In genomic region chr2:241274127-241274526, GRCh38 we compare ENCODE assay signal across 14 cellular contexts. TPM values are rescaled to one million over a fixed set of nuclear protein-coding genes. Genes with fewer than 3 reads are reported as not detected.
DNase-seq lines count a peak whose midpoint lies in the region; ATAC-seq and TF ChIP-seq lines count a peak whose summit lies in the region.
"Had no signal": no experiment of that assay in that cellular context is flagged by ENCODE, and none has a peak within 500 bp of the region (broad histone marks: within the 10 kb centered on the region; RNA-seq: fewer than 3 reads in every experiment).

No MANE protein-coding gene starts in this region.

- no peak overlapping the region for H3K27ac Mint-ChIP-seq in T-helper 1 cell treated with Interleukin-12 subunit alpha and Interleukin-12 subunit beta and Interleukin-4 antibody, amounts not matched to agents 30 μg/mL and 1 μg/mL, for 36 hours
- H3K27ac Mint-ChIP-seq: activated naive CD4-positive, alpha-beta T cell treated with anti-CD3 and anti-CD28 coated beads, Interleukin-2, amount 10 ng/mL, durations not matched to agents 7 days and 5 days had no signal

- H3K4me1 Mint-ChIP-seq in T-helper 1 cell treated with Interleukin-12 subunit alpha and Interleukin-12 subunit beta and Interleukin-4 antibody, amounts not matched to agents 30 μg/mL and 1 μg/mL, for 36 hours (ENCODE audit: low read depth): peaks cover 21% of the 10 kb centered on the region

- H2BK120ac ChIP-seq in trophoblast cell (ENCODE audit: insufficient read depth, low read length, poor library complexity): no peak overlapping the region

- H3K14ac ChIP-seq in trophoblast cell (ENCODE audit: low read length): no peak overlapping the region

- no peak for ATAC-seq in GM21381 (IDR thresholded peaks at IDR 0.05; ENCODE audit: unreplicated experiment)
- ATAC-seq: left ventricle myocardium superior had no signal

- H3K79me1 ChIP-seq in trophoblast cell (ENCODE audit: low read length): peaks cover 12% of the 10 kb centered on the region

- H3K4me3 ChIP-seq in epithelial cell of proximal tubule (ENCODE audit: low read depth, low read length) (no peak overlapping the region), trophoblast cell (ENCODE audit: low read depth, low read length) (no peak overlapping the region)
- H3K4me3 ChIP-seq: ovary, SJCRH30 had no signal

- H3K4me3 Mint-ChIP-seq in T-helper 1 cell treated with Interleukin-12 subunit alpha and Interleukin-12 subunit beta and Interleukin-4 antibody, amounts not matched to agents 30 μg/mL and 1 μg/mL, for 36 hours: peak overlapping the region; percentile 2

- no peak overlapping the region for H3K4me2 ChIP-seq in trophoblast cell (ENCODE audit: low read length)

- no CpG with 5 or more reads among the region's 5 CpGs for WGBS in trophoblast cell (ENCODE audit: extremely low coverage, insufficient coverage, insufficient read length)

- H3K27ac ChIP-seq in trophoblast cell (ENCODE audit: low read depth, low read length): no peak overlapping the region
- H3K27ac ChIP-seq: ovary, SJCRH30 had no signal

- no peak overlapping the region for H3K4ac ChIP-seq in trophoblast cell (ENCODE audit: low read depth, low read length)

- H3K23ac ChIP-seq in trophoblast cell (ENCODE audit: low read length): no peak overlapping the region

- H2BK5ac ChIP-seq in trophoblast cell (ENCODE audit: low read depth, low read length, poor library complexity): no peak overlapping the region

- no peak overlapping the region for H4K8ac ChIP-seq in trophoblast cell (ENCODE audit: low read depth, low read length)

- peak; percentile 18 for TF ChIP-seq CTCF in epithelial cell of proximal tubule (conservative IDR thresholded peaks at IDR 0.05; ENCODE audit: low read depth, low read length)

- DNase-seq in T-helper 1 cell (no peak), NCI-H526 treated with DMSO at 0.1 percent for 48 hours (lab: John Stamatoyannopoulos, UW) (peak; percentile 21), epithelial cell of proximal tubule (ENCODE audit: low read depth) (no peak), trophoblast cell (peak; percentile 75 to 86), NOMO-1 (lab: John Stamatoyannopoulos, UW; ENCODE audit: unreplicated experiment in 2 of 2) (no peak)
- no peak for DNase-seq in stimulated activated CD4-positive, alpha-beta T cell treated with anti-CD3 and anti-CD28 coated beads, Interleukin-4, amount 100 ng/mL, for 1 hour
- DNase-seq: activated naive CD4-positive, alpha-beta T cell treated with anti-CD3 and anti-CD28 coated beads, Interleukin-2, amount 10 ng/mL, durations not matched to agents 7 days and 5 days; erythroblast; left ventricle myocardium superior; NCI-H1436; ovary; SJCRH30 had no signal

- H3K36me3 Mint-ChIP-seq in T-helper 1 cell treated with Interleukin-12 subunit alpha and Interleukin-12 subunit beta and Interleukin-4 antibody, amounts not matched to agents 30 μg/mL and 1 μg/mL, for 36 hours (ENCODE audit: low read depth): peaks cover 30% of the 10 kb centered on the region

- no peak overlapping the region for H3K9ac ChIP-seq in trophoblast cell (ENCODE audit: low read length)

- H3K27me3 ChIP-seq in trophoblast cell (ENCODE audit: insufficient read depth, low read length): no peaks in the 10 kb centered on the region
- H3K27me3 ChIP-seq: ovary, SJCRH30 had no signal

- H3K9me3 Mint-ChIP-seq in T-helper 1 cell treated with Interleukin-12 subunit alpha and Interleukin-12 subunit beta and Interleukin-4 antibody, amounts not matched to agents 30 μg/mL and 1 μg/mL, for 36 hours: peaks cover 17% of the 10 kb centered on the region

- no peak overlapping the region for H4K91ac ChIP-seq in trophoblast cell (ENCODE audit: low read depth, low read length)

- no peak overlapping the region for H3K18ac ChIP-seq in trophoblast cell (ENCODE audit: low read length)

- no peak overlapping the region for H2AK5ac ChIP-seq in trophoblast cell (ENCODE audit: low read length)

- H3K27me3 Mint-ChIP-seq in T-helper 1 cell treated with Interleukin-12 subunit alpha and Interleukin-12 subunit beta and Interleukin-4 antibody, amounts not matched to agents 30 μg/mL and 1 μg/mL, for 36 hours (ENCODE audit: low read depth): no peaks in the 10 kb centered on the region
- H3K27me3 Mint-ChIP-seq: activated naive CD4-positive, alpha-beta T cell treated with anti-CD3 and anti-CD28 coated beads, Interleukin-2, amount 10 ng/mL, durations not matched to agents 7 days and 5 days had no signal

- H3K9me3 ChIP-seq in trophoblast cell (ENCODE audit: insufficient read depth, low read depth, low read length): no peaks in the 10 kb centered on the region
- H3K9me3 ChIP-seq: ovary had no signal

- H2AFZ ChIP-seq in trophoblast cell (ENCODE audit: insufficient read depth, low read length, poor library complexity): no peak overlapping the region

- peaks cover 0 to 3% of the 10 kb centered on the region in 2 experiments for H3K36me3 ChIP-seq in trophoblast cell (ENCODE audit: control insufficient read depth in 1 of 2, insufficient read depth in 2 of 2, low read length in 2 of 2)
- H3K36me3 ChIP-seq: ovary had no signal

- H3K79me2 ChIP-seq in trophoblast cell (ENCODE audit: control insufficient read depth, insufficient read depth, low read length, poor library complexity): peaks cover 23% of the 10 kb centered on the region

- no peak overlapping the region for H2BK12ac ChIP-seq in trophoblast cell (ENCODE audit: low read length)

- H3K4me1 ChIP-seq in trophoblast cell (ENCODE audit: control insufficient read depth in 1 of 2, insufficient read depth in 2 of 2, low read length in 2 of 2): peaks cover 16 to 21% of the 10 kb centered on the region in 2 experiments

- H4K12ac ChIP-seq in trophoblast cell (ENCODE audit: low read depth, low read length): no peak overlapping the region

RNA-seq across cellular contexts. Expression of gene HDLBP, which starts 41.3 kb away (rescaled TPM):
- 326 and 374 TPM in 2 replicates for total RNA-seq in epithelial cell of proximal tubule
- 771 and 822 TPM in 2 replicates for polyA plus RNA-seq in trophoblast cell (2013)

RNA-seq across cellular contexts. Expression of gene SEPTIN2, which starts 41.6 kb away (rescaled TPM):
- total RNA-seq in epithelial cell of proximal tubule: 299 and 366 TPM in 2 replicates
- polyA plus RNA-seq in trophoblast cell (2013): 334 and 340 TPM in 2 replicates

Comparison
In these comparisons a context has a peak if more than half of its experiments do, and no peak if none do; other contexts are left out.
1. DNase-seq: peak in NCI-H526 treated with DMSO at 0.1 percent for 48 hours (single experiment) and trophoblast cell (2 of 2); none in T-helper 1 cell (0 of 5), epithelial cell of proximal tubule (single experiment), stimulated activated CD4-positive, alpha-beta T cell treated with anti-CD3 and anti-CD28 coated beads, Interleukin-4, amount 100 ng/mL, for 1 hour (single experiment) and NOMO-1 (0 of 2).